13 cellular contexts compared by ENCODE assay signal in the genomic region with DNA sequence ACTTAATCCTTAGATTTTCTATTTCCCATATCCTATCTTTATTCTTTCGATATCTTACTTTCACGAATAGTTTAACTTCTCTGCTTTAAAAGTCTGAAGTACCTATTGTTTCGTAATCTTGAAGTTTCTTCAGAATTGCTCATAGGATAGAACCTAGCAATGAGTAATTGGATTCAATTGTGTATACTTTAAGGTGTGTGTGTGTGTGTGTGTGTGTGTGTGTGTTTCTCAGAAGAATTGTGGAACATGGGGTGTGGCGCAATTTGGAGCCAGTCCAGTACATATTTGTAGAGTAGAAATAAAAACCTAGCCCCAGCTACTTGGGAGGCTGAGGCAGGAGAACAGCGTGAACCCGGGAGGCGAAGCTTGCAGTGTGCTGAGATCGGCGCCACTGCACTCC.
"Had no signal": no experiment of that assay in that cellular context is flagged by ENCODE, and none has a peak within 500 bp of the region (broad histone marks: within the 10 kb centered on the region; RNA-seq: fewer than 3 reads in every experiment).

No MANE protein-coding gene starts in this region.

- H3K4me1 ChIP-seq: body of pancreas, gastroesophageal sphincter, heart right ventricle, pancreas, tibial artery had no signal

- H3K27me3 ChIP-seq: body of pancreas, heart right ventricle, pancreas, tibial artery had no signal

- DNase-seq: activated CD4-positive, alpha-beta T cell treated with anti-CD3 and anti-CD28 coated beads, Interleukin-2, amount 10 ng/mL, durations not matched to agents 24 days and 14 days; activated naive CD8-positive, alpha-beta T cell treated with anti-CD3 and anti-CD28 coated beads for 36 hours; amygdala; body of pancreas; effector memory CD4-positive, alpha-beta T cell; heart right ventricle; naive thymus-derived CD4-positive, alpha-beta T cell; pancreas; retina; tibial artery had no signal

- H3K27ac ChIP-seq: body of pancreas, gastroesophageal sphincter, heart right ventricle, pancreas, tibial artery had no signal

- H3K9me3 ChIP-seq: body of pancreas, gastroesophageal sphincter, heart right ventricle, pancreas, tibial artery had no signal

- ATAC-seq: body of pancreas; gastroesophageal sphincter; heart right ventricle; naive thymus-derived CD4-positive, alpha-beta T cell; pancreas; stimulated activated effector memory CD8-positive, alpha-beta T cell treated with anti-CD3 and anti-CD28 coated beads, Interleukin-12 subunit alpha, Interleukin-12 subunit beta, amount 100 ng/mL, for 72 hours; WTC11 had no signal

- FAIRE-seq: pancreas had no signal

- H3K4me3 ChIP-seq: body of pancreas, gastroesophageal sphincter, heart right ventricle, pancreas, tibial artery had no signal

- H3K36me3 ChIP-seq: gastroesophageal sphincter, heart right ventricle, pancreas, tibial artery had no signal
